Comparison of ENCODE assay signal across 11 cellular contexts in genomic region chr21:15293251-15293650, GRCh38.
A peak's percentile ranks its signal among the peaks of the same experiment; 100 is the strongest.
DNase-seq lines count a peak whose midpoint lies in the region; ATAC-seq, FAIRE-seq and TF ChIP-seq lines count a peak whose summit lies in the region.
"Had no signal": no experiment of that assay in that cellular context is flagged by ENCODE, and none has a peak within 500 bp of the region (broad histone marks: within the 10 kb centered on the region; RNA-seq: fewer than 3 reads in every experiment).

No MANE protein-coding gene starts in this region.

- H2BK15ac ChIP-seq in H1 (ENCODE audit: low read length) = no peak overlapping the region

- no peak for ATAC-seq in HG03196 (IDR thresholded peaks at IDR 0.05; ENCODE audit: unreplicated experiment)

- no peak for TF ChIP-seq EP300 in H1 (IDR thresholded peaks at IDR 0.05; ENCODE audit: borderline replicate concordance in 1 of 2, low read depth in 2 of 2, low read length in 2 of 2)

- POLR2A ChIA-PET in BJ (lab: Charles Lee) (no interaction called here), H1 (lab: Charles Lee; ENCODE audit: partially characterized antibody) (no interaction called here)

- no peak overlapping the region for H2AK5ac ChIP-seq in H1 (ENCODE audit: low read depth, low read length)

- no peak overlapping the region for H3K56ac ChIP-seq in H1 (replicated peaks; ENCODE audit: insufficient read length, low read depth, low read length)

- no peaks in the 10 kb centered on the region for H3K79me1 ChIP-seq in H1 (ENCODE audit: low read depth, low read length)

- H3K4me3 ChIP-seq in BJ (ENCODE audit: low read depth, low read length) (no peak overlapping the region), H1 (ENCODE audit: extremely low read depth in 1 of 4, insufficient read depth in 2 of 4, low read depth in 3 of 4, low read length in 4 of 4) (no peak overlapping the region), mesodermal cell (ENCODE audit: extremely low read depth, insufficient read depth, low read length, poor library complexity, severe bottlenecking) (no peak overlapping the region), vagina (no peak overlapping the region), testis (no peak overlapping the region)
- H3K4me3 ChIP-seq: lung had no signal

- H2AFZ ChIP-seq in H1 (ENCODE audit: low read length) = peak overlapping the region; percentile 47; the same call in 1 of the 2 replicates

- TF ChIP-seq CTCF in BJ (IDR thresholded peaks at IDR 0.05; ENCODE audit: insufficient read depth, low read depth, low read length) = no peak
- TF ChIP-seq CTCF in H1 (IDR thresholded peaks at IDR 0.05; ENCODE audit: control extremely low read depth in 1 of 3, insufficient read depth in 1 of 3, low read depth in 1 of 3, low read length in 3 of 3) = no peak
- TF ChIP-seq CTCF in vagina (IDR thresholded peaks at IDR 0.05) = no peak
- no peak for TF ChIP-seq CTCF in testis (IDR thresholded peaks at IDR 0.05)

- H3K23me2 ChIP-seq in H1 (ENCODE audit: low read depth, low read length) = no peaks in the 10 kb centered on the region; the same call in 1 of the 2 replicates

- H2BK12ac ChIP-seq in H1 (ENCODE audit: low read depth, low read length) = no peak overlapping the region

- H3K14ac ChIP-seq in H1 (ENCODE audit: insufficient read length) = no peak overlapping the region

- H3K79me2 ChIP-seq in H1 (ENCODE audit: control insufficient read depth in 1 of 2, insufficient read depth in 2 of 2, low read length in 2 of 2) = no peaks in the 10 kb centered on the region

- H3K9ac ChIP-seq in H1 (replicated peaks in 1 of 4; ENCODE audit: extremely low read depth in 1 of 4, low read depth in 3 of 4, low read length in 3 of 4) = no peak overlapping the region

- DNase-seq in BJ (ENCODE audit: low read depth) = peak; percentile 71
- peak; percentile 96 for DNase-seq in LHCN-M2 (ENCODE audit: low read depth)
- no peak for DNase-seq in H1 (ENCODE audit: low read depth in 1 of 2, low spot score in 2 of 2)
- no peak for DNase-seq in superior temporal gyrus (ENCODE audit: extremely low spot score)
- no peak for DNase-seq in vagina (ENCODE audit: extremely low spot score in 2 of 2)
- no peak for DNase-seq in testis
- DNase-seq: activated naive CD8-positive, alpha-beta T cell treated with anti-CD3 and anti-CD28 coated beads, Interleukin-2, amount 10 ng/mL, durations not matched to agents 7 days and 5 days; GF-D8 had no signal

- CTCF ChIA-PET in BJ (lab: Yijun Ruan, JAX) = no interaction called here
- CTCF ChIA-PET in H1 (lab: Charles Lee; ENCODE audit: partially characterized antibody) = interaction anchor here (0.6 kb wide), 1 partner anchor 1750 kb away, joined by 3 read pairs; no protein-coding TSS in a partner anchor

- H4K91ac ChIP-seq in H1 (replicated peaks; ENCODE audit: insufficient read length, low read length) = no peak overlapping the region

- H4K20me1 ChIP-seq in H1 (replicated peaks in 1 of 2; ENCODE audit: control insufficient read depth in 1 of 2, insufficient read depth in 2 of 2, low read length in 2 of 2) = no peaks in the 10 kb centered on the region

- no peak overlapping the region for H4K8ac ChIP-seq in H1 (ENCODE audit: extremely low read depth, insufficient read depth, low read length)

- no peak for TF ChIP-seq RAD21 in H1 (IDR thresholded peaks at IDR 0.05 in 1 of 2, conservative IDR thresholded peaks at IDR 0.05 in 1 of 2; ENCODE audit: low read depth in 2 of 2, low read length in 2 of 2)

- no peak overlapping the region for H3K4me2 ChIP-seq in H1 (ENCODE audit: insufficient read depth in 1 of 2, low read depth in 2 of 2, low read length in 2 of 2)

- TF ChIP-seq POLR2A in H1 (IDR thresholded peaks at IDR 0.05; ENCODE audit: control extremely low read depth in 1 of 2, low read depth in 2 of 2, low read length in 2 of 2) (no peak), vagina (IDR thresholded peaks at IDR 0.05) (no peak), testis (IDR thresholded peaks at IDR 0.05) (no peak)

- no peaks in the 10 kb centered on the region for H3K36me3 ChIP-seq in BJ (ENCODE audit: control insufficient read depth, insufficient read depth, low read length)
- H3K36me3 ChIP-seq in H1 (ENCODE audit: control insufficient read depth in 2 of 4, insufficient read depth in 4 of 4, low read length in 3 of 4) = no peaks in the 10 kb centered on the region
- H3K36me3 ChIP-seq in mesodermal cell (ENCODE audit: control insufficient read depth, insufficient read depth, low read length) = no peaks in the 10 kb centered on the region
- H3K36me3 ChIP-seq in vagina = no peaks in the 10 kb centered on the region
- H3K36me3 ChIP-seq in testis (ENCODE audit: low read depth, missing control alignments) = no peaks in the 10 kb centered on the region

- H2BK20ac ChIP-seq in H1 (ENCODE audit: low read length) = no peak overlapping the region

- H2BK120ac ChIP-seq in H1 (replicated peaks; ENCODE audit: low read depth, low read length) = no peak overlapping the region

- no peak overlapping the region for H4K5ac ChIP-seq in H1 (ENCODE audit: insufficient read length, low read depth, low read length)

- no peak overlapping the region for H3K4ac ChIP-seq in H1 (replicated peaks; ENCODE audit: insufficient read length, low read depth, low read length)

- H3K27me3 ChIP-seq in BJ (ENCODE audit: control insufficient read depth, insufficient read depth, low read length) (no peaks in the 10 kb centered on the region), H1 (replicated peaks in 1 of 4; ENCODE audit: control insufficient read depth in 3 of 4, extremely low read depth in 1 of 4, insufficient read depth in 3 of 4, low read length in 3 of 4) (no peaks in the 10 kb centered on the region), vagina (no peaks in the 10 kb centered on the region), testis (no peaks in the 10 kb centered on the region)

- no peak overlapping the region for H3K27ac ChIP-seq in H1 (ENCODE audit: low read depth, low read length)
- peak overlapping the region; percentile 95 for H3K27ac ChIP-seq in mesodermal cell (ENCODE audit: low read depth, low read length, severe bottlenecking)
- H3K27ac ChIP-seq in vagina = no peak overlapping the region
- no peak overlapping the region for H3K27ac ChIP-seq in testis

- no peak overlapping the region for H2BK5ac ChIP-seq in H1 (ENCODE audit: low read depth, low read length)

- intact Hi-C loops in vagina (cut with DNase I) (no loop called here), testis (cut with DNase I; ENCODE audit: low total_unique reads) (no loop called here)

- no peak overlapping the region for H3K18ac ChIP-seq in H1 (ENCODE audit: extremely low read depth, low read length)

- no peak overlapping the region for H3K23ac ChIP-seq in H1 (ENCODE audit: insufficient read length)

- H3K9me3 ChIP-seq in H1 (ENCODE audit: insufficient read depth in 2 of 2, low read depth in 1 of 2, low read length in 1 of 2) = no peaks in the 10 kb centered on the region; a peak in 1 of 4 replicates
- peaks cover 4% of the 10 kb centered on the region for H3K9me3 ChIP-seq in mesodermal cell (ENCODE audit: control insufficient read depth, low read length)
- no peaks in the 10 kb centered on the region for H3K9me3 ChIP-seq in vagina
- no peaks in the 10 kb centered on the region for H3K9me3 ChIP-seq in testis

- no peak for FAIRE-seq in H1 (lab: Jason Lieb, UNC)

- H3K4me1 ChIP-seq in H1 (replicated peaks in 1 of 4; ENCODE audit: control insufficient read depth in 3 of 4, insufficient read depth in 4 of 4, low read length in 3 of 4) (peaks cover 0 to 4% (median 3%) of the 10 kb centered on the region in 4 experiments; a peak in 3 of 7 replicates), mesodermal cell (ENCODE audit: control insufficient read depth, insufficient read depth, low read length, poor library complexity, severe bottlenecking) (peaks cover 17% of the 10 kb centered on the region), vagina (peaks cover 7% of the 10 kb centered on the region), testis (no peaks in the 10 kb centered on the region)

TF ChIP-seq in H1, 55 proteins besides CTCF, POLR2A, EP300 and RAD21:
- TF ChIP-seq JUN (IDR thresholded peaks at IDR 0.05; ENCODE audit: low read depth, low read length) = peak; percentile 53; the same call in 1 of the 2 replicates
- TF ChIP-seq CBX5 (IDR thresholded peaks at IDR 0.05; ENCODE audit: low read depth, low read length) = no peak
- TF ChIP-seq SRF (IDR thresholded peaks at IDR 0.05; ENCODE audit: low read depth, low read length) = no peak
- TF ChIP-seq CTBP2 (IDR thresholded peaks at IDR 0.05; ENCODE audit: borderline replicate concordance, insufficient read depth, insufficient read length, low read length) = no peak
- TF ChIP-seq EGR1 (IDR thresholded peaks at IDR 0.05; ENCODE audit: borderline replicate concordance, low read depth, low read length) = no peak
- TF ChIP-seq MAX (IDR thresholded peaks at IDR 0.05) = no peak
- TF ChIP-seq JUND (IDR thresholded peaks at IDR 0.05; ENCODE audit: low read length) = peak; percentile 95
- no peak for TF ChIP-seq EZH2 (IDR thresholded peaks at IDR 0.05; ENCODE audit: low read depth, low read length, severe bottlenecking)
- no peak for TF ChIP-seq BACH1 (IDR thresholded peaks at IDR 0.05; ENCODE audit: low read length)
- TF ChIP-seq BCL11A (IDR thresholded peaks at IDR 0.05; ENCODE audit: low read depth in 2 of 2, low read length in 2 of 2) = no peak
- no peak for TF ChIP-seq MAFK (IDR thresholded peaks at IDR 0.05; ENCODE audit: low read depth, low read length)

Comparison
In these comparisons a context has a peak if more than half of its experiments do, and no peak if none do; other contexts are left out.
1. DNase-seq: peak in BJ (single experiment) and LHCN-M2 (single experiment); none in H1 (0 of 2), superior temporal gyrus (single experiment), vagina (0 of 2) and testis (single experiment).